Comparison of ENCODE assay signal across 10 cellular contexts in genomic region chr17:27506348-27507218, GRCh38. TPM values are rescaled to one million over a fixed set of nuclear protein-coding genes. Genes with fewer than 3 reads are reported as not detected.
DNase-seq lines count a peak whose midpoint lies in the region; ATAC-seq, FAIRE-seq and TF ChIP-seq lines count a peak whose summit lies in the region.
"Had no signal": no experiment of that assay in that cellular context is flagged by ENCODE, and none has a peak within 500 bp of the region (broad histone marks: within the 10 kb centered on the region; RNA-seq: fewer than 3 reads in every experiment).

No MANE protein-coding gene starts in this region.

- H3K27me3 ChIP-seq in GM06990 (replicated peaks; ENCODE audit: control insufficient read depth, insufficient read depth, low read length) (no peaks in the 10 kb centered on the region), small intestine (ENCODE audit: control insufficient read depth in 2 of 2, insufficient read depth in 2 of 2, low read length in 2 of 2) (no peaks in the 10 kb centered on the region)

- no peaks in the 10 kb centered on the region for H3K9me3 ChIP-seq in small intestine (ENCODE audit: control insufficient read depth, low read depth)

- H3K27ac ChIP-seq in substantia nigra (ENCODE audit: low read depth, low read length, poor library complexity, severe bottlenecking) (no peak overlapping the region), small intestine (ENCODE audit: low read depth in 1 of 2, low read length in 1 of 2) (no peak overlapping the region)

- peak overlapping the region; percentile 39 for H3K4me3 ChIP-seq in GM06990 (replicated peaks; ENCODE audit: low read depth, low read length)
- no peak overlapping the region for H3K4me3 ChIP-seq in small intestine (ENCODE audit: low read depth in 1 of 2, low read length in 2 of 2)

- DNase-seq in GM06990 (ENCODE audit: extremely low read depth, insufficient read length) (peak; percentile 72), HTR-8/SVneo (ENCODE audit: insufficient read length, low spot score) (peak; percentile 28), germinal center (ENCODE audit: low spot score) (peak; percentile 53), 8988T (no peak), substantia nigra (lab: John Stamatoyannopoulos, UW) (no peak), anterior cingulate cortex (lab: John Stamatoyannopoulos, UW) (no peak), small intestine (no peak)
- DNase-seq: GF-D8, kidney glomerular epithelial cell had no signal

- peaks cover 4% of the 10 kb centered on the region; the same call in 1 of the 2 replicates for H3K36me3 ChIP-seq in GM06990 (ENCODE audit: control insufficient read depth, insufficient read depth, low read length)
- no peaks in the 10 kb centered on the region for H3K36me3 ChIP-seq in small intestine (ENCODE audit: control insufficient read depth in 2 of 2, insufficient read depth in 2 of 2, low read length in 2 of 2)

- FAIRE-seq in HTR-8/SVneo (lab: Jason Lieb, UNC) (no peak), small intestine (lab: Jason Lieb, UNC) (no peak)

- 80 to 85% (median 84%) methylated on average over 15 of the region's 15 CpGs for WGBS in small intestine, 3 donors

- no peak for TF ChIP-seq CTCF in GM06990 (IDR thresholded peaks at IDR 0.05; ENCODE audit: insufficient read depth, low read length, poor library complexity, severe bottlenecking)

- peak; percentile 74 for ATAC-seq in GM21423 (IDR thresholded peaks at IDR 0.05; ENCODE audit: unreplicated experiment)

- peaks cover 0 to 3% of the 10 kb centered on the region in 2 donors for H3K4me1 ChIP-seq in small intestine (ENCODE audit: control insufficient read depth in 2 of 2, insufficient read depth in 1 of 2, low read depth in 1 of 2, low read length in 1 of 2)

RNA-seq across cellular contexts. Expression of gene KSR1, which starts 50.3 kb away (rescaled TPM):
- polyA plus RNA-seq in small intestine: 10 to 100 TPM in 2 of 3 donors, 1 to 10 TPM in 1; 8.6 to 13.0 (median 12.8) TPM

Comparison
In these comparisons a context has a peak if more than half of its experiments do, and no peak if none do; other contexts are left out.
1. DNase-seq: peak in GM06990 (single experiment), HTR-8/SVneo (single experiment) and germinal center (single experiment); none in 8988T (single experiment), substantia nigra (0 of 49), anterior cingulate cortex (0 of 58) and small intestine (single experiment).